18 cellular contexts compared by ENCODE assay signal in the genomic region with DNA sequence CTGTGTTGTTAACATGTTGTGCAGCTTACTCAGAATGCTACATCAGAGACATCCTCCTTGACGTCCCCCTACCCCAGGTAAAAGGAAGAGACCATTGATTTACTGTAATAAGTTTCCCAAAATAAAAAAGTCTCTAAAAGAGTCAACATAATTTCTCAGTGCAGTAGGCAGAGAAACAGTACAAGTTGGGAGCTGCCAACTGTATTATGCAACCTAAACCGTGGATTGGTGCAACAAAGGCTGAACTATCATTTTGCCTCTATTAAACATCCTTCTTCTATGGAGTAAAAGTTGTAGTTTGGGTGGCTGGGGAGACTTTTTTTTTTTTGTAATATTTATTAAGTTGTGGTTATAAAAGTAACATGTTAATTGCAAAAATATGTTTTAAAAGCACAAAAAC.
DNase-seq lines count a peak whose midpoint lies in the region; ATAC-seq and TF ChIP-seq lines count a peak whose summit lies in the region.
"Had no signal": no experiment of that assay in that cellular context is flagged by ENCODE, and none has a peak within 500 bp of the region (broad histone marks: within the 10 kb centered on the region; RNA-seq: fewer than 3 reads in every experiment).

No MANE protein-coding gene starts in this region.

- H3K23ac ChIP-seq in IMR-90 (ENCODE audit: low read depth, low read length), result no peak overlapping the region

- H3K4me2 ChIP-seq in IMR-90 (ENCODE audit: low read depth, low read length), result no peak overlapping the region
- H3K4me2 ChIP-seq: BLaER1 had no signal

- H4K91ac ChIP-seq in IMR-90 (ENCODE audit: insufficient read depth, low read depth, low read length), result no peak overlapping the region

- no peak overlapping the region for H4K5ac ChIP-seq in IMR-90 (ENCODE audit: low read depth, low read length)

- H3K18ac ChIP-seq in IMR-90 (ENCODE audit: low read depth, low read length), result peak overlapping the region; percentile 78; the same call in 1 of the 2 replicates

- no peak for TF ChIP-seq POLR2A in IMR-90 (IDR thresholded peaks at IDR 0.05; ENCODE audit: low read depth, low read length)

- no peak for TF ChIP-seq RAD21 in IMR-90 (IDR thresholded peaks at IDR 0.05; ENCODE audit: low read length)

- 0 out of 2 replicates have a peak overlapping the region, but pooled peaks have one; percentile 22 for H2BK20ac ChIP-seq in IMR-90 (ENCODE audit: low read depth, low read length)

- dilution Hi-C loops in IMR-90 (cut with HindIII; ENCODE audit: low sequenced_read_pairs, unreplicated experiment), result no loop called here

- no peak overlapping the region for H2AK9ac ChIP-seq in IMR-90 (replicated peaks; ENCODE audit: low read depth, low read length, poor library complexity)

- intact Hi-C loops in IMR-90 (cut with micrococcal nuclease), result loop anchor here (5.0 kb wide), 1 partner anchor 207 kb away; a partner anchor contains a TSS
- intact Hi-C loops in psoas muscle (cut with DNase I), result no loop called here

- no CpG with 5 or more reads among the region's 2 CpGs for WGBS in IMR-90 (ENCODE audit: extremely low coverage in 2 of 2, insufficient read length in 1 of 2), 2 experiments
- WGBS in psoas muscle, 3 donors, result 23 to 33% (median 27%) methylated on average over 2 of the region's 2 CpGs

- peak; percentile 37 for DNase-seq in IMR-90
- peak; percentile 23 for DNase-seq in RWPE1 (ENCODE audit: low spot score)
- DNase-seq in fibroblast of gingiva (ENCODE audit: low read depth), result peak; percentile 57
- no peak for DNase-seq in psoas muscle
- DNase-seq in substantia nigra (lab: John Stamatoyannopoulos, UW), result no peak
- no peak for DNase-seq in activated effector memory CD4-positive, alpha-beta T cell treated with anti-CD3 and anti-CD28 coated beads, Interleukin-2, amount 50 U/mL, for 16 hours
- DNase-seq: activated CD8-positive, alpha-beta T cell treated with anti-CD3 and anti-CD28 coated beads, Interleukin-2, amount 10 ng/mL, durations not matched to agents 7 days and 5 days; activated naive CD8-positive, alpha-beta T cell treated with anti-CD3 and anti-CD28 coated beads, Interleukin-2, amount 50 U/mL, for 24 hours; effector CD8-positive, alpha-beta T cell; NCI-H1105 treated with DMSO at 0.1 percent for 48 hours; NCI-H774; pancreas; small intestine; WERI-Rb-1 had no signal

- H4K8ac ChIP-seq in IMR-90 (ENCODE audit: low read depth in 2 of 2, low read length in 2 of 2), result peak overlapping the region in 1 of 2 experiments; percentile 63; a peak in 1 of 4 replicates

- H2BK15ac ChIP-seq in IMR-90 (ENCODE audit: low read depth, low read length), result no peak overlapping the region

- TF ChIP-seq CTCF in IMR-90 (conservative IDR thresholded peaks at IDR 0.05; ENCODE audit: low read depth, low read length), result no peak
- TF ChIP-seq CTCF in RWPE1 (conservative IDR thresholded peaks at IDR 0.05; ENCODE audit: low read depth), result no peak
- TF ChIP-seq CTCF in psoas muscle (IDR thresholded peaks at IDR 0.05), result no peak

- H3K9ac ChIP-seq in IMR-90 (ENCODE audit: low read depth, low read length), result no peak overlapping the region
- H3K9ac ChIP-seq: BLaER1 had no signal

- H3K27me3 ChIP-seq in IMR-90 (ENCODE audit: control insufficient read depth, insufficient read depth, low read length) (no peaks in the 10 kb centered on the region), psoas muscle (ENCODE audit: insufficient read depth in 3 of 3, low read length in 2 of 3) (no peaks in the 10 kb centered on the region)
- H3K27me3 ChIP-seq: BLaER1, pancreas had no signal

- H3K27ac ChIP-seq in IMR-90 (ENCODE audit: insufficient read depth, low read length), result no peak overlapping the region
- H3K27ac ChIP-seq in RWPE1, result no peak overlapping the region
- peak overlapping the region; percentile 21 for H3K27ac ChIP-seq in psoas muscle
- no peak overlapping the region for H3K27ac ChIP-seq in substantia nigra (ENCODE audit: low read depth, low read length, poor library complexity, severe bottlenecking)
- H3K27ac ChIP-seq: BLaER1, pancreas, thoracic aorta, WERI-Rb-1 had no signal

- POLR2A ChIA-PET in IMR-90 (lab: Charles Lee; ENCODE audit: unreplicated experiment) (no interaction called here), RWPE1 (lab: Yijun Ruan, JAX; ENCODE audit: low non-redundant PET) (no interaction called here)

- no peaks in the 10 kb centered on the region for H3K36me3 ChIP-seq in IMR-90 (ENCODE audit: control insufficient read depth, insufficient read depth, low read length)
- no peaks in the 10 kb centered on the region for H3K36me3 ChIP-seq in psoas muscle (ENCODE audit: insufficient read depth in 1 of 2, low read depth in 1 of 2)
- H3K36me3 ChIP-seq: BLaER1, pancreas, thoracic aorta, WERI-Rb-1 had no signal

- H3K4me1 ChIP-seq in IMR-90 (ENCODE audit: control insufficient read depth, insufficient read depth, low read length), result peaks cover 2% of the 10 kb centered on the region; the same call in 1 of the 2 replicates
- H3K4me1 ChIP-seq in psoas muscle, result peaks cover 26% of the 10 kb centered on the region
- H3K4me1 ChIP-seq: BLaER1, pancreas had no signal

- in situ Hi-C loops in IMR-90 (cut with MboI; ENCODE audit: low sequenced_read_pairs), result no loop called here

- H3K9me3 ChIP-seq in IMR-90 (ENCODE audit: control insufficient read depth, insufficient read depth, low read length) (peaks cover 2% of the 10 kb centered on the region), psoas muscle (no peaks in the 10 kb centered on the region)
- H3K9me3 ChIP-seq: pancreas, thoracic aorta had no signal

- no peaks in the 10 kb centered on the region for H4K20me1 ChIP-seq in IMR-90 (ENCODE audit: insufficient read depth, low read length)
- H4K20me1 ChIP-seq: BLaER1 had no signal

- 0 out of 2 replicates have a peak, but pooled peaks cover 2% of the 10 kb centered on the region for H3K9me1 ChIP-seq in IMR-90 (ENCODE audit: insufficient read depth, low read length)

- ATAC-seq in IMR-90 (ENCODE audit: low read depth) (no peak), psoas muscle (peak in 3 of 4 donors; percentile 47 to 82 (median 61)), HG02623 (IDR thresholded peaks at IDR 0.05; ENCODE audit: unreplicated experiment) (no peak)
- ATAC-seq: activated CD8-positive, alpha-beta T cell treated with anti-CD3 and anti-CD28 coated beads, Interleukin-2, amount 10 ng/mL, durations not matched to agents 7 days and 5 days; activated naive CD8-positive, alpha-beta T cell treated with anti-CD3 and anti-CD28 coated beads, Interleukin-2, amount 50 U/mL, for 24 hours; GM12878; pancreas had no signal

- no peak overlapping the region for H2BK5ac ChIP-seq in IMR-90 (ENCODE audit: low read depth, low read length, poor library complexity, severe bottlenecking)

- H3K4me3 ChIP-seq in IMR-90 (ENCODE audit: insufficient read depth, low read depth, low read length) (no peak overlapping the region), psoas muscle (no peak overlapping the region)
- H3K4me3 ChIP-seq: BLaER1, GM12878, pancreas, thoracic aorta had no signal

- H2AK5ac ChIP-seq in IMR-90 (ENCODE audit: low read depth, low read length), result no peak overlapping the region

- no peak overlapping the region for H3K4ac ChIP-seq in IMR-90 (ENCODE audit: low read depth, low read length)

- 0 out of 2 replicates have a peak overlapping the region, but pooled peaks have one; percentile 53 for H3K14ac ChIP-seq in IMR-90 (replicated peaks; ENCODE audit: low read depth, low read length)

- CTCF ChIA-PET in IMR-90 (lab: Yijun Ruan, JAX), result no interaction called here
- CTCF ChIA-PET in RWPE1 (lab: Yijun Ruan, JAX), result interaction anchor here (0.7 to 1.8 kb wide), 2 partner anchors 209 to 493 kb away, joined by 3 to 6 read pairs; no protein-coding TSS in a partner anchor

- no peak overlapping the region for H3K56ac ChIP-seq in IMR-90 (ENCODE audit: extremely low read depth, insufficient read depth, low read length)

- BruUV-seq in IMR-90 (replicated peaks; lab: Mats Ljungman, UMichigan), result no TSS peak

- H2AFZ ChIP-seq in IMR-90 (replicated peaks; ENCODE audit: low read length, poor library complexity), result no peak overlapping the region

- no peak overlapping the region for H2BK120ac ChIP-seq in IMR-90 (ENCODE audit: low read depth, low read length)

- H3K79me1 ChIP-seq in IMR-90 (ENCODE audit: low read depth in 1 of 2, low read length in 2 of 2), result no peaks in the 10 kb centered on the region

TF ChIP-seq in IMR-90, 13 proteins besides CTCF, POLR2A, EP300 and RAD21:
- peak; percentile 80 for TF ChIP-seq CEBPB (IDR thresholded peaks at IDR 0.05; ENCODE audit: low read depth, low read length)
- TF ChIP-seq NFE2L2 (IDR thresholded peaks at IDR 0.05; ENCODE audit: low read depth, low read length), result no peak

Comparison
In these comparisons a context has a peak if more than half of its experiments do, and no peak if none do; other contexts are left out.
1. ATAC-seq: peak in psoas muscle (3 of 4); none in IMR-90 (single experiment) and HG02623 (single experiment).
2. DNase-seq: peak in IMR-90 (single experiment), RWPE1 (single experiment) and fibroblast of gingiva (single experiment); none in psoas muscle (0 of 2), substantia nigra (0 of 49) and activated effector memory CD4-positive, alpha-beta T cell treated with anti-CD3 and anti-CD28 coated beads, Interleukin-2, amount 50 U/mL, for 16 hours (single experiment).